Comparison of ENCODE assay signal across 16 cellular contexts in genomic region chr2:3526871-3527270, GRCh38. TPM values are rescaled to one million over a fixed set of nuclear protein-coding genes. Genes with fewer than 3 reads are reported as not detected.
A peak's percentile ranks its signal among the peaks of the same experiment; 100 is the strongest.
DNase-seq lines count a peak whose midpoint lies in the region; ATAC-seq and TF ChIP-seq lines count a peak whose summit lies in the region.
"Had no signal": no experiment of that assay in that cellular context is flagged by ENCODE, and none has a peak within 500 bp of the region (broad histone marks: within the 10 kb centered on the region; RNA-seq: fewer than 3 reads in every experiment).

No MANE protein-coding gene starts in this region.

- peak overlapping the region; percentile 96; the same call in 1 of the 2 replicates for H2AK5ac ChIP-seq in IMR-90 (ENCODE audit: low read depth, low read length)

- H3K4me2 ChIP-seq in IMR-90 (ENCODE audit: low read depth, low read length) = no peak overlapping the region
- H3K4me2 ChIP-seq: BLaER1 treated with 17β-estradiol and CSF1 and Interleukin-3, amounts not matched to agents 10 nM and 100 nM had no signal

- H3K18ac ChIP-seq in IMR-90 (ENCODE audit: low read depth, low read length) = no peak overlapping the region

- intact Hi-C loops in IMR-90 (cut with micrococcal nuclease) = no loop called here

- H3K36me3 ChIP-seq in IMR-90 (ENCODE audit: control insufficient read depth, insufficient read depth, low read length) = no peaks in the 10 kb centered on the region

- H2BK5ac ChIP-seq in IMR-90 (ENCODE audit: low read depth, low read length, poor library complexity, severe bottlenecking) = peak overlapping the region; percentile 88

- H2BK20ac ChIP-seq in IMR-90 (ENCODE audit: low read depth, low read length) = no peak overlapping the region

- no peak overlapping the region for H3K27ac Mint-ChIP-seq in stimulated activated naive CD8-positive, alpha-beta T cell treated with anti-CD3 and anti-CD28 coated beads, Interleukin-15, amount 100 ng/mL, for 72 hours
- peak overlapping the region; percentile 41 for H3K27ac Mint-ChIP-seq in nephron progenitor cell
- no peak overlapping the region for H3K27ac Mint-ChIP-seq in type B pancreatic cell
- H3K27ac Mint-ChIP-seq: B cell; CD8-positive, alpha-beta T cell; IgD-negative memory B cell had no signal

- no peak overlapping the region for H2AFZ ChIP-seq in IMR-90 (replicated peaks; ENCODE audit: low read length, poor library complexity)

- no peak overlapping the region for H3K9ac ChIP-seq in IMR-90 (ENCODE audit: low read depth, low read length)
- H3K9ac ChIP-seq: BLaER1 treated with 17β-estradiol and CSF1 and Interleukin-3, amounts not matched to agents 10 nM and 100 nM had no signal

- no peak overlapping the region for H4K8ac ChIP-seq in IMR-90 (ENCODE audit: low read depth in 2 of 2, low read length in 2 of 2)

- H2BK120ac ChIP-seq in IMR-90 (ENCODE audit: low read depth, low read length) = no peak overlapping the region

- H3K9me3 ChIP-seq in IMR-90 (ENCODE audit: control insufficient read depth, insufficient read depth, low read length) = no peaks in the 10 kb centered on the region
- H3K9me3 ChIP-seq: BLaER1 treated with 17β-estradiol and CSF1 and Interleukin-3, amounts not matched to agents 10 nM and 100 nM had no signal

- dilution Hi-C loops in IMR-90 (cut with HindIII; ENCODE audit: low sequenced_read_pairs, unreplicated experiment) = no loop called here

- H4K91ac ChIP-seq in IMR-90 (ENCODE audit: insufficient read depth, low read depth, low read length) = peak overlapping the region; percentile 12

- TF ChIP-seq RAD21 in IMR-90 (IDR thresholded peaks at IDR 0.05; ENCODE audit: low read length) = no peak

- peaks cover 19% of the 10 kb centered on the region for H3K9me1 ChIP-seq in IMR-90 (ENCODE audit: insufficient read depth, low read length)

- BruUV-seq in IMR-90 (replicated peaks; lab: Mats Ljungman, UMichigan) = no TSS peak

- TF ChIP-seq CTCF in IMR-90 (conservative IDR thresholded peaks at IDR 0.05; ENCODE audit: low read depth, low read length) (no peak), nephron progenitor cell (IDR thresholded peaks at IDR 0.05) (no peak), type B pancreatic cell (conservative IDR thresholded peaks at IDR 0.05) (no peak)

- H3K4me3 ChIP-seq in IMR-90 (ENCODE audit: insufficient read depth, low read depth, low read length) = no peak overlapping the region
- H3K4me3 ChIP-seq: BLaER1 treated with 17β-estradiol and CSF1 and Interleukin-3, amounts not matched to agents 10 nM and 100 nM had no signal

- H3K4me3 Mint-ChIP-seq in stimulated activated naive CD8-positive, alpha-beta T cell treated with anti-CD3 and anti-CD28 coated beads, Interleukin-15, amount 100 ng/mL, for 72 hours = no peak overlapping the region
- H3K4me3 Mint-ChIP-seq in nephron progenitor cell (no peak overlapping the region), type B pancreatic cell (no peak overlapping the region)
- H3K4me3 Mint-ChIP-seq: B cell; CD8-positive, alpha-beta T cell; IgD-negative memory B cell had no signal

- no peaks in the 10 kb centered on the region for H3K9me3 Mint-ChIP-seq in stimulated activated naive CD8-positive, alpha-beta T cell treated with anti-CD3 and anti-CD28 coated beads, Interleukin-15, amount 100 ng/mL, for 72 hours
- H3K9me3 Mint-ChIP-seq in nephron progenitor cell = no peaks in the 10 kb centered on the region
- H3K9me3 Mint-ChIP-seq in type B pancreatic cell = no peaks in the 10 kb centered on the region
- H3K9me3 Mint-ChIP-seq: CD8-positive, alpha-beta T cell; IgD-negative memory B cell had no signal

- H3K36me3 Mint-ChIP-seq in nephron progenitor cell (ENCODE audit: low read depth) (no peaks in the 10 kb centered on the region), type B pancreatic cell (no peaks in the 10 kb centered on the region)

- POLR2A ChIA-PET in IMR-90 (lab: Charles Lee; ENCODE audit: unreplicated experiment) = no interaction called here

- no peak overlapping the region for H3K56ac ChIP-seq in IMR-90 (ENCODE audit: extremely low read depth, insufficient read depth, low read length)

- H3K4me1 ChIP-seq in IMR-90 (ENCODE audit: control insufficient read depth, insufficient read depth, low read length) = peaks cover 12% of the 10 kb centered on the region

- H2AK9ac ChIP-seq in IMR-90 (replicated peaks; ENCODE audit: low read depth, low read length, poor library complexity) = no peak overlapping the region

- no peaks in the 10 kb centered on the region for H3K27me3 Mint-ChIP-seq in stimulated activated naive CD8-positive, alpha-beta T cell treated with anti-CD3 and anti-CD28 coated beads, Interleukin-15, amount 100 ng/mL, for 72 hours
- H3K27me3 Mint-ChIP-seq in nephron progenitor cell (ENCODE audit: low read depth, poor library complexity) = no peaks in the 10 kb centered on the region
- no peaks in the 10 kb centered on the region for H3K27me3 Mint-ChIP-seq in type B pancreatic cell
- H3K27me3 Mint-ChIP-seq: B cell, IgD-negative memory B cell had no signal

- no peaks in the 10 kb centered on the region for H4K20me1 ChIP-seq in IMR-90 (ENCODE audit: insufficient read depth, low read length)
- H4K20me1 ChIP-seq: BLaER1 treated with 17β-estradiol and CSF1 and Interleukin-3, amounts not matched to agents 10 nM and 100 nM had no signal

- H3K27ac ChIP-seq in IMR-90 (ENCODE audit: insufficient read depth, low read length) = no peak overlapping the region
- H3K27ac ChIP-seq: BLaER1 treated with 17β-estradiol and CSF1 and Interleukin-3, amounts not matched to agents 10 nM and 100 nM had no signal

- no peak for DNase-seq in stimulated activated naive CD8-positive, alpha-beta T cell treated with anti-CD3 and anti-CD28 coated beads, Interleukin-15, amount 100 ng/mL, for 72 hours
- DNase-seq in stimulated activated naive CD8-positive, alpha-beta T cell treated with anti-CD3 and anti-CD28 coated beads, Interleukin-15, Interleukin-2, amounts not matched to agents 100 U/mL and 50 U/mL, for 24 hours = no peak
- DNase-seq in IMR-90 = no peak
- no peak for DNase-seq in nephron progenitor cell
- DNase-seq in type B pancreatic cell (ENCODE audit: extremely low spot score, unreplicated experiment) = peak; percentile 45
- no peak for DNase-seq in NOMO-1 treated with dmso at 0.1 percent for 144 hours (lab: John Stamatoyannopoulos, UW; ENCODE audit: unreplicated experiment)
- DNase-seq: Calu3; CD8-positive, alpha-beta T cell; DMS79 treated with DMSO at 0.1 percent for 48 hours; GF-D8; KBM-7 had no signal

- peak; percentile 54 for ATAC-seq in stimulated activated naive CD8-positive, alpha-beta T cell treated with anti-CD3 and anti-CD28 coated beads, Interleukin-15, amount 100 ng/mL, for 72 hours
- no peak for ATAC-seq in stimulated activated naive CD8-positive, alpha-beta T cell treated with anti-CD3 and anti-CD28 coated beads, Interleukin-15, Interleukin-2, amounts not matched to agents 100 U/mL and 50 U/mL, for 24 hours
- ATAC-seq in IMR-90 (ENCODE audit: low read depth) (no peak), HG03280 (IDR thresholded peaks at IDR 0.05; ENCODE audit: unreplicated experiment) (no peak), HG02678 (IDR thresholded peaks at IDR 0.05; ENCODE audit: unreplicated experiment) (no peak)
- ATAC-seq: CD8-positive, alpha-beta T cell had no signal

- CTCF ChIA-PET in IMR-90 (lab: Yijun Ruan, JAX) = no interaction called here

- peaks cover 2% of the 10 kb centered on the region for H3K4me1 Mint-ChIP-seq in stimulated activated naive CD8-positive, alpha-beta T cell treated with anti-CD3 and anti-CD28 coated beads, Interleukin-15, amount 100 ng/mL, for 72 hours
- peaks cover under 1% of the 10 kb centered on the region for H3K4me1 Mint-ChIP-seq in nephron progenitor cell
- H3K4me1 Mint-ChIP-seq in type B pancreatic cell (ENCODE audit: unreplicated experiment) = peaks cover 4% of the 10 kb centered on the region

- TF ChIP-seq POLR2A in IMR-90 (IDR thresholded peaks at IDR 0.05; ENCODE audit: low read depth, low read length) = no peak

- no peak overlapping the region for H3K14ac ChIP-seq in IMR-90 (replicated peaks; ENCODE audit: low read depth, low read length)

- H3K23ac ChIP-seq in IMR-90 (ENCODE audit: low read depth, low read length) = no peak overlapping the region

- no peak overlapping the region for H4K5ac ChIP-seq in IMR-90 (ENCODE audit: low read depth, low read length)

- peaks cover 0 to 7% of the 10 kb centered on the region in 2 experiments; a peak in 1 of 4 replicates for H3K79me1 ChIP-seq in IMR-90 (ENCODE audit: low read depth in 1 of 2, low read length in 2 of 2)

- WGBS in IMR-90 (ENCODE audit: extremely low coverage in 2 of 2, insufficient read length in 1 of 2), 2 experiments = 94% methylated on average over 6 of the region's 22 CpGs; no CpG with 5 or more reads in 1 of the 2 experiments

- H3K27me3 ChIP-seq in IMR-90 (ENCODE audit: control insufficient read depth, insufficient read depth, low read length) = no peaks in the 10 kb centered on the region
- H3K27me3 ChIP-seq: BLaER1 treated with 17β-estradiol and CSF1 and Interleukin-3, amounts not matched to agents 10 nM and 100 nM had no signal

- H2BK15ac ChIP-seq in IMR-90 (ENCODE audit: low read depth, low read length) = peak overlapping the region; percentile 12; the same call in 2 of the 3 replicates

- in situ Hi-C loops in IMR-90 (cut with MboI; ENCODE audit: low sequenced_read_pairs) = no loop called here

- peak overlapping the region; percentile 7; the same call in 1 of the 2 replicates for H3K4ac ChIP-seq in IMR-90 (ENCODE audit: low read depth, low read length)

TF ChIP-seq in IMR-90, 13 proteins besides CTCF, POLR2A, EP300 and RAD21:
- no peak for TF ChIP-seq NFE2L2 (IDR thresholded peaks at IDR 0.05; ENCODE audit: low read depth, low read length)
- no peak for TF ChIP-seq SMC3 (IDR thresholded peaks at IDR 0.05; ENCODE audit: low read depth, low read length)
- TF ChIP-seq FOS (IDR thresholded peaks at IDR 0.05; ENCODE audit: low read depth, low read length) = no peak
- no peak for TF ChIP-seq RFX5 (IDR thresholded peaks at IDR 0.05; ENCODE audit: low read depth, low read length)

RNA-seq across cellular contexts. Expression of gene ADI1, which starts 7.5 kb away (rescaled TPM):
- total RNA-seq in IMR-90 (2012; rRNA removed) = 43.2 and 49.7 TPM in 2 replicates
- polyA plus RNA-seq in IMR-90 (2012; rRNA removed) = 40.7 and 46.0 TPM in 2 replicates
- 29.8 and 43.8 TPM in 2 replicates for polyA plus RNA-seq in IMR-90 (2012; cell fraction: cytosol; rRNA removed)
- 17.0 and 52.0 TPM in 2 replicates for polyA plus RNA-seq in IMR-90 (2012; cell fraction: nucleus; rRNA removed; ENCODE audit: low replicate concordance)
- 40.0 and 54.7 TPM in 2 replicates for total RNA-seq in type B pancreatic cell (ENCODE audit: low replicate concordance)

RNA-seq across cellular contexts. Expression of gene RNASEH1, which starts 31.3 kb away (rescaled TPM):
- total RNA-seq in IMR-90 (2012; rRNA removed) (23.7 and 38.3 TPM in 2 replicates), type B pancreatic cell (ENCODE audit: low replicate concordance) (19.3 and 21.7 TPM in 2 replicates)
- polyA plus RNA-seq in IMR-90 (2012; rRNA removed) = 21.7 and 23.5 TPM in 2 replicates
- 11.6 and 14.9 TPM in 2 replicates for polyA plus RNA-seq in IMR-90 (2012; cell fraction: cytosol; rRNA removed)
- polyA plus RNA-seq in IMR-90 (2012; cell fraction: nucleus; rRNA removed; ENCODE audit: low replicate concordance) = 6.1 and 14.1 TPM in 2 replicates

RNA-seq across cellular contexts. Expression of gene RPS7, which starts 48.2 kb away (rescaled TPM):
- 3,111 and 3,387 TPM in 2 replicates for total RNA-seq in IMR-90 (2012; rRNA removed)
- 1,199 and 1,260 TPM in 2 replicates for polyA plus RNA-seq in IMR-90 (2012; rRNA removed)
- polyA plus RNA-seq in IMR-90 (2012; cell fraction: cytosol; rRNA removed) = 1,489 and 3,890 TPM in 2 replicates
- polyA plus RNA-seq in IMR-90 (2012; cell fraction: nucleus; rRNA removed; ENCODE audit: low replicate concordance) = 261 and 727 TPM in 2 replicates
- 1,678 and 1,855 TPM in 2 replicates for total RNA-seq in type B pancreatic cell (ENCODE audit: low replicate concordance)
